29 cellular contexts compared by ENCODE assay signal in genomic region chr7:41814888-41815287, GRCh38.
"Had no signal": no experiment of that assay in that cellular context is flagged by ENCODE, and none has a peak within 500 bp of the region (broad histone marks: within the 10 kb centered on the region; RNA-seq: fewer than 3 reads in every experiment).

No MANE protein-coding gene starts in this region.

- H2AFZ ChIP-seq: neural progenitor cell had no signal

- H3K9me3 Mint-ChIP-seq: T-cell had no signal

- H3K27ac ChIP-seq: ascending aorta, cardiac muscle cell, colonic mucosa, epithelial cell of prostate, neural progenitor cell, right atrium auricular region, transverse colon had no signal

- H3K27ac Mint-ChIP-seq: activated naive CD8-positive, alpha-beta T cell; brain; naive thymus-derived CD4-positive, alpha-beta T cell; neural progenitor cell; T-cell had no signal

- H3K4me3 Mint-ChIP-seq: activated naive CD8-positive, alpha-beta T cell; brain; neural progenitor cell; T-cell had no signal

- H3K27me3 Mint-ChIP-seq: T-cell had no signal

- H3K9ac ChIP-seq: neural progenitor cell had no signal

- H3K27me3 ChIP-seq: ascending aorta, cardiac muscle cell, colonic mucosa, neural progenitor cell, right atrium auricular region, transverse colon had no signal

- ATAC-seq: left cardiac atrium; left ventricle myocardium superior; naive thymus-derived CD4-positive, alpha-beta T cell; T-cell had no signal

- H3K4me2 ChIP-seq: neural progenitor cell, smooth muscle cell had no signal

- H3K36me3 Mint-ChIP-seq: activated naive CD8-positive, alpha-beta T cell; brain; T-cell had no signal

- H3K9me3 ChIP-seq: colonic mucosa, transverse colon had no signal

- DNase-seq: activated CD4-positive, alpha-beta T cell treated with anti-CD3 and anti-CD28 coated beads for 4 hours; activated CD4-positive, alpha-beta T cell treated with anti-CD3 and anti-CD28 coated beads, Interleukin-2, amount 50 U/mL, for 4 hours; activated effector memory CD4-positive, alpha-beta T cell treated with Interleukin-2 at 50 U/mL for 16 hours; activated naive CD4-positive, alpha-beta T cell treated with Interleukin-2 at 50 U/mL for 16 hours; activated T-cell treated with anti-CD3 and anti-CD28 coated beads, Interleukin-2, amount 50 U/mL, for 48 hours; cerebellar nuclear complex; colonic mucosa; effector CD8-positive, alpha-beta T cell; left cardiac atrium; left ventricle myocardium superior; mammary epithelial cell; midbrain; naive thymus-derived CD4-positive, alpha-beta T cell; occipital lobe; stimulated activated CD4-positive, alpha-beta T cell treated with anti-CD3 and anti-CD28 coated beads, Interleukin-1b, Interleukin-23, amount 100 ng/mL, for 48 hours; stimulated activated naive CD4-positive, alpha-beta T cell; T-cell; transverse colon had no signal

- FAIRE-seq: endometrium, frontal cortex, keratinocyte had no signal

- H3K4me1 ChIP-seq: ascending aorta, colonic mucosa, right atrium auricular region, transverse colon had no signal

- H3K36me3 ChIP-seq: ascending aorta, cardiac muscle cell, colonic mucosa, neural progenitor cell, right atrium auricular region, transverse colon had no signal

- H3K4me1 Mint-ChIP-seq: brain had no signal

- H3K4me3 ChIP-seq: ascending aorta, cardiac muscle cell, colonic mucosa, neural progenitor cell, right atrium auricular region, smooth muscle cell, transverse colon had no signal
